1 cellular context compared by ENCODE assay signal in genomic region chr2:146940016-146940685, GRCh38.
TF ChIP-seq lines count a peak whose summit lies in the region.

No MANE protein-coding gene starts in this region.

TF ChIP-seq in GM23338, 12 proteins besides CTCF, POLR2A, EP300 and RAD21 (continued from another document):
- TF ChIP-seq ZNF462 (CRISPR knock-in tag; IDR thresholded peaks at IDR 0.05) (no peak), EZH2phosphoT487 (IDR thresholded peaks at IDR 0.05; ENCODE audit: unreplicated experiment) (no peak), ETS1 (IDR thresholded peaks at IDR 0.05) (no peak), POLR2AphosphoS5 (IDR thresholded peaks at IDR 0.05; ENCODE audit: low read depth) (no peak), JUNB (IDR thresholded peaks at IDR 0.05; ENCODE audit: unreplicated experiment) (no peak), NANOG (IDR thresholded peaks at IDR 0.05; ENCODE audit: borderline replicate concordance) (no peak)
- TF ChIP-seq, protein P1, sequence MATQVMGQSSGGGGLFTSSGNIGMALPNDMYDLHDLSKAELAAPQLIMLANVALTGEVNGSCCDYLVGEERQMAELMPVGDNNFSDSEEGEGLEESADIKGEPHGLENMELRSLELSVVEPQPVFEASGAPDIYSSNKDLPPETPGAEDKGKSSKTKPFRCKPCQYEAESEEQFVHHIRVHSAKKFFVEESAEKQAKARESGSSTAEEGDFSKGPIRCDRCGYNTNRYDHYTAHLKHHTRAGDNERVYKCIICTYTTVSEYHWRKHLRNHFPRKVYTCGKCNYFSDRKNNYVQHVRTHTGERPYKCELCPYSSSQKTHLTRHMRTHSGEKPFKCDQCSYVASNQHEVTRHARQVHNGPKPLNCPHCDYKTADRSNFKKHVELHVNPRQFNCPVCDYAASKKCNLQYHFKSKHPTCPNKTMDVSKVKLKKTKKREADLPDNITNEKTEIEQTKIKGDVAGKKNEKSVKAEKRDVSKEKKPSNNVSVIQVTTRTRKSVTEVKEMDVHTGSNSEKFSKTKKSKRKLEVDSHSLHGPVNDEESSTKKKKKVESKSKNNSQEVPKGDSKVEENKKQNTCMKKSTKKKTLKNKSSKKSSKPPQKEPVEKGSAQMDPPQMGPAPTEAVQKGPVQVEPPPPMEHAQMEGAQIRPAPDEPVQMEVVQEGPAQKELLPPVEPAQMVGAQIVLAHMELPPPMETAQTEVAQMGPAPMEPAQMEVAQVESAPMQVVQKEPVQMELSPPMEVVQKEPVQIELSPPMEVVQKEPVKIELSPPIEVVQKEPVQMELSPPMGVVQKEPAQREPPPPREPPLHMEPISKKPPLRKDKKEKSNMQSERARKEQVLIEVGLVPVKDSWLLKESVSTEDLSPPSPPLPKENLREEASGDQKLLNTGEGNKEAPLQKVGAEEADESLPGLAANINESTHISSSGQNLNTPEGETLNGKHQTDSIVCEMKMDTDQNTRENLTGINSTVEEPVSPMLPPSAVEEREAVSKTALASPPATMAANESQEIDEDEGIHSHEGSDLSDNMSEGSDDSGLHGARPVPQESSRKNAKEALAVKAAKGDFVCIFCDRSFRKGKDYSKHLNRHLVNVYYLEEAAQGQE (IDR thresholded peaks at IDR 0.05; ENCODE audit: unreplicated experiment), result no peak
